ENCODE assay signal across 10 cellular contexts in the genomic region with DNA sequence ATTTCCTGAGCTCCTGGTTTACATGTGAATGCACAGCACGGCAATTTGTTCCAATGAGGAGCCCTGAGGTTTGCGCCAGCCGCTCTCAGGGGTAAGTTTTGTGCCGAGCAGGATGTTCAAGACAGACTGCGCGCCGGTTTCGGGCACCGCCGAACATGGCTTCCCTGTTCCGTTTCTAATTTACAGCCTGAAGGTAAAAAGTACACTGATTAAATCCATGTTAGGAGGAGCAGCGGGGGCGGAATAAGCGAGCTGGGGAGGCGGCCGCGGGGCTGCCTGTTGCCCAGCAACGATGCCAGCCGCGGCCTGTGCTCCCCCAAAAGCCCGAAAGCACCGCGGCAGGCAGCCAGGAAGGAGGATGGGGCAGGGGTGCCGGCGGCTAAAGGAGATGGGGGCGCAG. TPM values are rescaled to one million over a fixed set of nuclear protein-coding genes. Genes with fewer than 3 reads are reported as not detected.
DNase-seq lines count a peak whose midpoint lies in the region; ATAC-seq lines count a peak whose summit lies in the region.
"Had no signal": no experiment of that assay in that cellular context is flagged by ENCODE, and none has a peak within 500 bp of the region (broad histone marks: within the 10 kb centered on the region; RNA-seq: fewer than 3 reads in every experiment).

No MANE protein-coding gene starts in this region.

- no peak for ATAC-seq in activated CD8-positive, alpha-beta memory T cell treated with anti-CD3 and anti-CD28 coated beads, Interleukin-2, amount 10 ng/mL, durations not matched to agents 7 days and 5 days
- ATAC-seq in T-helper 17 cell, result no peak
- no peak for ATAC-seq in stimulated activated naive CD8-positive, alpha-beta T cell treated with anti-CD3 and anti-CD28 coated beads, Interleukin-15, amount 100 ng/mL, for 72 hours
- no peak for ATAC-seq in GM18511 (IDR thresholded peaks at IDR 0.05; ENCODE audit: unreplicated experiment)

- H3K36me3 Mint-ChIP-seq in activated CD8-positive, alpha-beta memory T cell treated with anti-CD3 and anti-CD28 coated beads, Interleukin-2, amount 10 ng/mL, durations not matched to agents 7 days and 5 days, result no peaks in the 10 kb centered on the region
- H3K36me3 Mint-ChIP-seq in T-helper 17 cell (ENCODE audit: low read depth), result no peaks in the 10 kb centered on the region

- H3K9me3 Mint-ChIP-seq in activated CD8-positive, alpha-beta memory T cell treated with anti-CD3 and anti-CD28 coated beads, Interleukin-2, amount 10 ng/mL, durations not matched to agents 7 days and 5 days (ENCODE audit: low read depth), result no peaks in the 10 kb centered on the region
- H3K9me3 Mint-ChIP-seq in stimulated activated naive CD8-positive, alpha-beta T cell treated with anti-CD3 and anti-CD28 coated beads, Interleukin-15, amount 100 ng/mL, for 72 hours, result no peaks in the 10 kb centered on the region

- CTCF ChIA-PET in activated CD8-positive, alpha-beta memory T cell treated with anti-CD3 and anti-CD28 coated beads, Interleukin-2, amount 10 ng/mL, durations not matched to agents 7 days and 5 days (lab: Charles Lee), result interaction anchor here (0.6 to 6.3 kb wide), 47 partner anchors 10 to 917 kb away, joined by 3 to 77 read pairs (median 5); partner anchors contain the start of genes CCNI2, GDF9, IL13 and KIF3A

- H3K27ac Mint-ChIP-seq in activated CD8-positive, alpha-beta memory T cell treated with anti-CD3 and anti-CD28 coated beads, Interleukin-2, amount 10 ng/mL, durations not matched to agents 7 days and 5 days, result no peak overlapping the region
- no peak overlapping the region for H3K27ac Mint-ChIP-seq in T-helper 17 cell
- peak overlapping the region in 1 of 2 donors; percentile 88 for H3K27ac Mint-ChIP-seq in stimulated activated naive CD8-positive, alpha-beta T cell treated with anti-CD3 and anti-CD28 coated beads, Interleukin-15, amount 100 ng/mL, for 72 hours

- intact Hi-C loops in head of caudate nucleus (cut with DNase I), result no loop called here

- peak; percentile 31 for DNase-seq in activated CD8-positive, alpha-beta memory T cell treated with anti-CD3 and anti-CD28 coated beads, Interleukin-2, amount 10 ng/mL, durations not matched to agents 7 days and 5 days
- no peak for DNase-seq in activated CD8-positive, alpha-beta memory T cell treated with anti-CD3 and anti-CD28 coated beads, Interleukin-2, amount 50 U/mL, for 48 hours
- DNase-seq in T-helper 17 cell (no peak), head of caudate nucleus (peak in 41 of 42 donors; percentile 51 to 91 (median 73)), NCI-H1092 (lab: John Stamatoyannopoulos, UW) (no peak), NCI-H1417 treated with DMSO at 0.1 percent for 48 hours (lab: John Stamatoyannopoulos, UW) (no peak)
- DNase-seq in stimulated activated naive CD8-positive, alpha-beta T cell treated with anti-CD3 and anti-CD28 coated beads, Interleukin-15, amount 100 ng/mL, for 72 hours, result no peak

- H3K4me1 Mint-ChIP-seq in activated CD8-positive, alpha-beta memory T cell treated with anti-CD3 and anti-CD28 coated beads, Interleukin-2, amount 10 ng/mL, durations not matched to agents 7 days and 5 days, result peaks cover 20% of the 10 kb centered on the region
- H3K4me1 Mint-ChIP-seq in T-helper 17 cell, result peaks cover 4% of the 10 kb centered on the region
- H3K4me1 Mint-ChIP-seq in stimulated activated naive CD8-positive, alpha-beta T cell treated with anti-CD3 and anti-CD28 coated beads, Interleukin-15, amount 100 ng/mL, for 72 hours, result peaks cover 32% of the 10 kb centered on the region

- H3K9me3 ChIP-seq in T-helper 17 cell (ENCODE audit: control insufficient read depth, low read length, poor library complexity, severe bottlenecking), result no peaks in the 10 kb centered on the region
- H3K9me3 ChIP-seq: esophagus squamous epithelium had no signal

- peaks cover 29% of the 10 kb centered on the region for H3K27me3 Mint-ChIP-seq in activated CD8-positive, alpha-beta memory T cell treated with anti-CD3 and anti-CD28 coated beads, Interleukin-2, amount 10 ng/mL, durations not matched to agents 7 days and 5 days
- H3K27me3 Mint-ChIP-seq in T-helper 17 cell, result peaks cover 23% of the 10 kb centered on the region
- H3K27me3 Mint-ChIP-seq in stimulated activated naive CD8-positive, alpha-beta T cell treated with anti-CD3 and anti-CD28 coated beads, Interleukin-15, amount 100 ng/mL, for 72 hours, result peaks cover 72% of the 10 kb centered on the region

- H3K4me3 Mint-ChIP-seq in activated CD8-positive, alpha-beta memory T cell treated with anti-CD3 and anti-CD28 coated beads, Interleukin-2, amount 10 ng/mL, durations not matched to agents 7 days and 5 days, result peak overlapping the region; percentile 33
- peak overlapping the region; percentile 66 for H3K4me3 Mint-ChIP-seq in T-helper 17 cell
- peak overlapping the region; percentile 67 to 80 for H3K4me3 Mint-ChIP-seq in stimulated activated naive CD8-positive, alpha-beta T cell treated with anti-CD3 and anti-CD28 coated beads, Interleukin-15, amount 100 ng/mL, for 72 hours

RNA-seq across cellular contexts. Expression of gene SOWAHA, which starts 6.4 kb away (rescaled TPM):
- under 1 TPM in 1 of 2 experiments, not detected in 1; 0.42 TPM for total RNA-seq in activated CD8-positive, alpha-beta memory T cell treated with anti-CD3 and anti-CD28 coated beads, Interleukin-2, amount 10 ng/mL, durations not matched to agents 7 days and 5 days
- not detected for total RNA-seq in T-helper 17 cell
- total RNA-seq: spleen had no signal

RNA-seq across cellular contexts. Expression of gene SHROOM1, which starts 11.0 kb away (rescaled TPM):
- total RNA-seq in activated CD8-positive, alpha-beta memory T cell treated with anti-CD3 and anti-CD28 coated beads, Interleukin-2, amount 10 ng/mL, durations not matched to agents 7 days and 5 days, result 10 to 100 TPM in 1 of 2 experiments, 1 to 10 TPM in 1; 4.4 to 11.5 TPM
- under 1 TPM in 1 of 2 donors, not detected in 1; 0.20 TPM for total RNA-seq in T-helper 17 cell

RNA-seq across cellular contexts. Expression of gene SEPTIN8, which starts 42.4 kb away (rescaled TPM):
- total RNA-seq in activated CD8-positive, alpha-beta memory T cell treated with anti-CD3 and anti-CD28 coated beads, Interleukin-2, amount 10 ng/mL, durations not matched to agents 7 days and 5 days, result 10 to 100 TPM; 43.7 to 57.3 TPM
- 1 to 10 TPM; 8.0 to 8.8 TPM for total RNA-seq in T-helper 17 cell

RNA-seq across cellular contexts. Expression of gene GDF9, which starts 46.8 kb away (rescaled TPM):
- under 1 TPM; 0.26 to 0.67 TPM for total RNA-seq in activated CD8-positive, alpha-beta memory T cell treated with anti-CD3 and anti-CD28 coated beads, Interleukin-2, amount 10 ng/mL, durations not matched to agents 7 days and 5 days
- total RNA-seq in T-helper 17 cell, result under 1 TPM; 0.70 to 0.94 TPM

RNA-seq across cellular contexts. Expression of gene UQCRQ, which starts 47.0 kb away (rescaled TPM):
- total RNA-seq in activated CD8-positive, alpha-beta memory T cell treated with anti-CD3 and anti-CD28 coated beads, Interleukin-2, amount 10 ng/mL, durations not matched to agents 7 days and 5 days, result 100 to 1,000 TPM; 344 to 446 TPM
- 100 to 1,000 TPM; 107 to 112 TPM for total RNA-seq in T-helper 17 cell

Comparison
In these comparisons a context has a peak if more than half of its experiments do, and no peak if none do; other contexts are left out.
1. DNase-seq: peak in activated CD8-positive, alpha-beta memory T cell treated with anti-CD3 and anti-CD28 coated beads, Interleukin-2, amount 10 ng/mL, durations not matched to agents 7 days and 5 days (single experiment) and head of caudate nucleus (41 of 42); none in activated CD8-positive, alpha-beta memory T cell treated with anti-CD3 and anti-CD28 coated beads, Interleukin-2, amount 50 U/mL, for 48 hours (single experiment), T-helper 17 cell (0 of 3), stimulated activated naive CD8-positive, alpha-beta T cell treated with anti-CD3 and anti-CD28 coated beads, Interleukin-15, amount 100 ng/mL, for 72 hours (0 of 2), NCI-H1092 (single experiment) and NCI-H1417 treated with DMSO at 0.1 percent for 48 hours (single experiment).
2. RNA of gene SHROOM1, which starts 11.0 kb away (total RNA-seq): 4.4 to 11.5 TPM in activated CD8-positive, alpha-beta memory T cell treated with anti-CD3 and anti-CD28 coated beads, Interleukin-2, amount 10 ng/mL, durations not matched to agents 7 days and 5 days; 0.20 TPM in T-helper 17 cell; every median in the first group is over 4 times any median in the second.
3. RNA of gene SEPTIN8, which starts 42.4 kb away (total RNA-seq): 43.7 to 57.3 TPM in activated CD8-positive, alpha-beta memory T cell treated with anti-CD3 and anti-CD28 coated beads, Interleukin-2, amount 10 ng/mL, durations not matched to agents 7 days and 5 days; 8.0 to 8.8 TPM in T-helper 17 cell; every median in the first group is over 4 times any median in the second.
4. Peak in every context shown above with its lines, with median percentiles within 50 percentile points of each other: H3K4me3 Mint-ChIP-seq.